In the genomic region with DNA sequence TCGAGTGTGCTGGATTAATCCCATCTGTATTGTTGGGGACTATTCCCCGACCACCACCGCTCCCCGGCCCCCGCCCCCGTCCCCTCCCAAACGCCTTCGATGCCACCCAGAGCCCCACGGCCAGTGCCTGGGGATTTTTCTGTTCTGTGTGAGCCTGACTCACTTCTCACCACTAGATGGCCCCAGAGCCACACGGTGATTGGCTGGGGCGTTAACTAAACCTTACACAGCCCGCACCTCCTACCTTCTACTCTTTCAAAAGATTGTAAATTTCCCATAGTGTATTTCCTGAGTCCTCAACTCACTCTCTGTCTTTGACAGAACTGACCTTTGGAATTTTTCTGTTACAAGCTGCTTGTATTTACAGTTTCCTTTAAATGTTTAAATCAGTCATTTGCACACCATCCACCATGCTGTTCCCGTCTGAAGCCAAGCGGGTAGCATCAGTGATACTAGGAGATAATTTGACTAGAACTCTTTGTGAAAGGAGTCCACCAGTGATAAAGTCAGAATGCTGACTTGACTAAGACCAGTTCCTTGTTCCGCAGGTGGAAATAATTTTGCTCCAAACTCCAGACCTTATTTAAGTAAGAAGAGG, we compare ENCODE assay signal across 8 cellular contexts.
DNase-seq lines count a peak whose midpoint lies in the region; ATAC-seq lines count a peak whose summit lies in the region.

No MANE protein-coding gene starts in this region.

- H3K27me3 Mint-ChIP-seq in memory B cell, result peaks cover 4% of the 10 kb centered on the region

- no peaks in the 10 kb centered on the region for H3K9me3 Mint-ChIP-seq in memory B cell

- ATAC-seq in HG03196 (IDR thresholded peaks at IDR 0.05; ENCODE audit: unreplicated experiment) (peak; percentile 75), memory B cell (ENCODE audit: low read depth) (peak; percentile 100), HG03139 (IDR thresholded peaks at IDR 0.05; ENCODE audit: unreplicated experiment) (no peak)

- peaks cover 4% of the 10 kb centered on the region for H3K4me1 Mint-ChIP-seq in memory B cell

- H3K27ac Mint-ChIP-seq in memory B cell, result no peak overlapping the region

- DNase-seq in COR-L47 (lab: John Stamatoyannopoulos, UW) (peak; percentile 70), NCI-H748 (lab: John Stamatoyannopoulos, UW; ENCODE audit: unreplicated experiment) (peak; percentile 69), ecto neural progenitor cell (ENCODE audit: low spot score) (peak; percentile 84), memory B cell (ENCODE audit: low spot score in 2 of 2) (peak; percentile 70 to 72)
- peak; percentile 76 to 79 for DNase-seq in activated CD4-positive, alpha-beta T cell treated with anti-CD3 and anti-CD28 coated beads, Interleukin-2, amount 50 U/mL, for 48 hours
- DNase-seq in stimulated activated CD8-positive, alpha-beta memory T cell treated with anti-CD3 and anti-CD28 coated beads, Interleukin-15, amount 100 ng/mL, for 4 hours (ENCODE audit: low read depth in 2 of 2), result peak; percentile 46 to 48

- no peaks in the 10 kb centered on the region for H3K36me3 Mint-ChIP-seq in memory B cell

- H3K4me3 Mint-ChIP-seq in memory B cell, result no peak overlapping the region
